25 cellular contexts compared by ENCODE assay signal in the genomic region with DNA sequence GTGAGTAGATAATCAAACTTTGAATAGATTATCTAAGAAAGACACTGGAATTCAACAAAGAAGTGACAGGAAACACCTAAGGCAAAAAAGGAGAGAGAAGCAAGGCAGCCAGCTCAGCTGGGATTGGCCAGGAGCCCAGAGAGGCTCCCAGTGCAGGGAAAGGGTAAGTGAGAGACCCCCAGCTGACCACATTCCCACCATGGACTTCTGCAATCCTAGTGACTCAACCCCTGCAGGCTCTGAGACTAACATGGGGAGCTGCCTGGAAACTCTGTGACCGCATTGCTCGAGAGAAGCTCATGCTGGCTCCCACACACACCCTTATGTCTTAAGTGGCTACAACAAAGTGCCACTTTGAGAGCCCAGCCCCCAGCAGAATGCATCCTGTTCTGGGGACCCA.
DNase-seq lines count a peak whose midpoint lies in the region; ATAC-seq and TF ChIP-seq lines count a peak whose summit lies in the region.
"Had no signal": no experiment of that assay in that cellular context is flagged by ENCODE, and none has a peak within 500 bp of the region (broad histone marks: within the 10 kb centered on the region; RNA-seq: fewer than 3 reads in every experiment).

No MANE protein-coding gene starts in this region.

- H3K4me1 Mint-ChIP-seq in neural crest cell, result peaks cover 17% of the 10 kb centered on the region
- H3K4me1 Mint-ChIP-seq: CD8-positive, alpha-beta memory T cell; naive B cell had no signal

- H3K36me3 Mint-ChIP-seq in neural crest cell (ENCODE audit: low read depth), result no peaks in the 10 kb centered on the region
- H3K36me3 Mint-ChIP-seq: naive B cell had no signal

- H3K4me3 Mint-ChIP-seq in neural crest cell, result no peak overlapping the region
- H3K4me3 Mint-ChIP-seq: activated T-cell treated with anti-CD3 and anti-CD28 coated beads, Interleukin-2, amount 50 U/mL, for 4 hours; CD8-positive, alpha-beta memory T cell; naive B cell had no signal

- H3K9me3 Mint-ChIP-seq in neural crest cell, result peaks cover 15% of the 10 kb centered on the region

- intact Hi-C loops in left cardiac atrium (cut with DNase I), result no loop called here

- DNase-seq in Daoy (ENCODE audit: low read depth) (peak; percentile 88), LHCN-M2 (ENCODE audit: low read depth) (peak; percentile 5), dedifferentiated amniotic fluid mesenchymal stem cell (ENCODE audit: extremely low spot score) (peak; percentile 46), neural crest cell (ENCODE audit: low read depth, low spot score) (no peak), NCI-H1417 (lab: John Stamatoyannopoulos, UW) (no peak), amygdala (lab: John Stamatoyannopoulos, UW) (no peak), left cardiac atrium (no peak)
- DNase-seq: activated CD4-positive, CD25-positive, alpha-beta regulatory T cell treated with anti-CD3 and anti-CD28 coated beads, Interleukin-2, amount 50 U/mL, for 72 hours; activated naive CD4-positive, alpha-beta T cell treated with Interleukin-2 at 50 U/mL for 16 hours; activated T-cell treated with anti-CD3 and anti-CD28 coated beads, Interleukin-2, amount 50 U/mL, for 4 hours; aorta; CD8-positive, alpha-beta memory T cell; DMS53; HCEC 1CT; islet precursor cell; mammary epithelial cell; naive B cell; NCI-H146; NCI-H2171 treated with DMSO at 0.1 percent for 48 hours; NCI-H526 treated with DMSO at 0.1 percent for 48 hours; stimulated activated naive CD4-positive, alpha-beta T cell treated with Interleukin-2 at 50 U/mL for 16 hours; thyroid gland had no signal

- no peak for TF ChIP-seq CTCF in neural crest cell (conservative IDR thresholded peaks at IDR 0.05)

- ATAC-seq in left cardiac atrium (no peak), GM19023 (IDR thresholded peaks at IDR 0.05; ENCODE audit: unreplicated experiment) (no peak)
- ATAC-seq: activated T-cell treated with anti-CD3 and anti-CD28 coated beads, Interleukin-2, amount 50 U/mL, for 4 hours; HepG2; pancreas had no signal

- peak overlapping the region; percentile 43 for H3K27ac Mint-ChIP-seq in neural crest cell (ENCODE audit: unreplicated experiment)
- H3K27ac Mint-ChIP-seq: naive B cell had no signal

- H3K27me3 Mint-ChIP-seq in neural crest cell (ENCODE audit: low read depth), result no peaks in the 10 kb centered on the region
- H3K27me3 Mint-ChIP-seq: naive B cell had no signal

Comparison
In these comparisons a context has a peak if more than half of its experiments do, and no peak if none do; other contexts are left out.
1. DNase-seq: peak in Daoy (single experiment), LHCN-M2 (single experiment) and dedifferentiated amniotic fluid mesenchymal stem cell (single experiment); none in neural crest cell (single experiment), NCI-H1417 (0 of 3), amygdala (0 of 56) and left cardiac atrium (single experiment).